ENCODE assay signal across 34 cellular contexts in the genomic region with DNA sequence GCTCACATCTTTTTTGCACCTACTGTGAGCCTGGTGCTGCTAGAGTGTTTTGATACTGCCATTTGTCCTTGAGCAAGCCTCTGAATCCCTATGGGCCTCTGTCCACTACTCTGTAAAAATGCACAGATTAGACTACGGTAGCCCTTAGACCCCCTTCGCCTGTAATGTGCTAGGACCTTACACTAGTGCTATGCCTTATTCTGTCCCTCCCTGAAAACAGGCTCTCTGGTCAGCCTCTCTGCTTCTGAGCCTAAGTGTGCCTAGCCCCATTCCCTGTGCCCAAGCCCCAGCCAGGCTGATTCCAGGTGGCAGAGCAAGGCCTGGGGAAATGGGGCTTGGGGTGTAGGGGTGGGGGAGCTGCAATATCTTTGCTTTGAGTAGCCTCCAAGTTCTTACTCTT. TPM values are rescaled to one million over a fixed set of nuclear protein-coding genes. Genes with fewer than 3 reads are reported as not detected.
A peak's percentile ranks its signal among the peaks of the same experiment; 100 is the strongest.
DNase-seq lines count a peak whose midpoint lies in the region; ATAC-seq and TF ChIP-seq lines count a peak whose summit lies in the region.
"Had no signal": no experiment of that assay in that cellular context is flagged by ENCODE, and none has a peak within 500 bp of the region (broad histone marks: within the 10 kb centered on the region; RNA-seq: fewer than 3 reads in every experiment).

No MANE protein-coding gene starts in this region.

- TF ChIP-seq CTCF in Panc1 (IDR thresholded peaks at IDR 0.05) = no peak
- no peak for TF ChIP-seq CTCF in foreskin keratinocyte (conservative IDR thresholded peaks at IDR 0.05)

- no peak for DNase-seq in activated naive CD4-positive, alpha-beta T cell treated with anti-CD3 and anti-CD28 coated beads, Interleukin-2, amount 50 U/mL, for 72 hours (ENCODE audit: low spot score in 2 of 2)
- DNase-seq in activated naive CD4-positive, alpha-beta T cell treated with anti-CD3 and anti-CD28 coated beads, Interleukin-2, amount 10 ng/mL, durations not matched to agents 7 days and 5 days = no peak
- DNase-seq in Panc1 (ENCODE audit: low read depth, low spot score) = no peak
- no peak for DNase-seq in caudate nucleus (lab: John Stamatoyannopoulos, UW)
- DNase-seq in naive thymus-derived CD8-positive, alpha-beta T cell = no peak
- no peak for DNase-seq in foreskin keratinocyte
- DNase-seq: ACHN; activated CD4-positive, alpha-beta T cell treated with anti-CD3 and anti-CD28 coated beads, Interleukin-2, amount 10 ng/mL, durations not matched to agents 7 days and 5 days; activated naive CD8-positive, alpha-beta T cell treated with anti-CD3 and anti-CD28 coated beads for 36 hours; aorta; Caco-2; DMS79; left cardiac atrium; mammary epithelial cell; NCI-H1436 treated with DMSO at 0.1 percent for 48 hours; NCI-H2107; NCI-H446; NCI-H774; right lobe of liver; stimulated activated CD4-positive, alpha-beta T cell treated with anti-CD3 and anti-CD28 coated beads, Interleukin-12 subunit alpha, Interleukin-12 subunit beta, amount 100 ng/mL, for 4 hours; stimulated activated CD4-positive, alpha-beta T cell treated with anti-CD3 and anti-CD28 coated beads, Interleukin-4, amount 100 ng/mL, for 1 hour; stimulated activated naive CD4-positive, alpha-beta T cell; T-helper 9 cell; WERI-Rb-1 had no signal

- peaks cover 6% of the 10 kb centered on the region for H3K4me1 Mint-ChIP-seq in activated naive CD4-positive, alpha-beta T cell treated with anti-CD3 and anti-CD28 coated beads, Interleukin-2, amount 10 ng/mL, durations not matched to agents 7 days and 5 days
- peaks cover 0 to 33% (median 23%) of the 10 kb centered on the region in 4 donors for H3K4me1 Mint-ChIP-seq in naive thymus-derived CD8-positive, alpha-beta T cell

- peak; percentile 28 to 48 for ATAC-seq in activated naive CD4-positive, alpha-beta T cell treated with anti-CD3 and anti-CD28 coated beads, Interleukin-2, amount 50 U/mL, for 72 hours
- ATAC-seq in Panc1 (peak; percentile 50; the same call in 1 of the 2 replicates), HG03139 (IDR thresholded peaks at IDR 0.05; ENCODE audit: unreplicated experiment) (no peak), foreskin keratinocyte (no peak)
- ATAC-seq in naive thymus-derived CD8-positive, alpha-beta T cell = no peak
- ATAC-seq: gastroesophageal sphincter, left cardiac atrium had no signal

- CTCF ChIA-PET in activated naive CD4-positive, alpha-beta T cell treated with anti-CD3 and anti-CD28 coated beads, Interleukin-2, amount 10 ng/mL, durations not matched to agents 7 days and 5 days (lab: Charles Lee) = interaction anchor here (1.5 kb wide), 1 partner anchor 323 kb away, joined by 6 read pairs; no protein-coding TSS in a partner anchor
- CTCF ChIA-PET in Panc1 (lab: Charles Lee) = no interaction called here

- POLR2A ChIA-PET in Panc1 (lab: Charles Lee) = no interaction called here
- POLR2A ChIA-PET in naive thymus-derived CD8-positive, alpha-beta T cell (lab: Charles Lee) = interaction anchor here (0.7 to 1.6 kb wide), 7 partner anchors 9 to 1893 kb away, joined by 3 to 7 read pairs (median 3); no protein-coding TSS in a partner anchor

- H3K4me3 ChIP-seq in Panc1 (ENCODE audit: low read depth in 2 of 2, low read length in 2 of 2) = no peak overlapping the region
- H3K4me3 ChIP-seq in ectodermal cell (ENCODE audit: insufficient read depth, low read depth, low read length) = no peak overlapping the region
- H3K4me3 ChIP-seq: cardiac muscle cell, gastroesophageal sphincter, hepatocyte, right lobe of liver, thoracic aorta had no signal

- H3K36me3 ChIP-seq in Panc1 (ENCODE audit: control insufficient read depth, insufficient read depth, low read length) (peaks cover 11% of the 10 kb centered on the region), ectodermal cell (ENCODE audit: control insufficient read depth, insufficient read depth, low read length) (no peaks in the 10 kb centered on the region)
- H3K36me3 ChIP-seq: right lobe of liver, thoracic aorta, WERI-Rb-1 had no signal

- H3K4me1 ChIP-seq in Panc1 (ENCODE audit: control insufficient read depth, insufficient read depth, low read length) = no peaks in the 10 kb centered on the region
- H3K4me1 ChIP-seq in ectodermal cell (ENCODE audit: control insufficient read depth, insufficient read depth, low read length) = no peaks in the 10 kb centered on the region
- H3K4me1 ChIP-seq in foreskin keratinocyte = no peaks in the 10 kb centered on the region
- H3K4me1 ChIP-seq: Caco-2 had no signal

- H3K27ac ChIP-seq in Panc1 (ENCODE audit: low read length) (no peak overlapping the region), ectodermal cell (ENCODE audit: insufficient read depth, low read depth, low read length, poor library complexity, severe bottlenecking) (peak overlapping the region; percentile 1), caudate nucleus (ENCODE audit: low read depth, low read length) (no peak overlapping the region), foreskin keratinocyte (no peak overlapping the region)
- H3K27ac ChIP-seq: cardiac muscle cell, gastroesophageal sphincter, hepatocyte, neutrophil, right lobe of liver, thoracic aorta, WERI-Rb-1 had no signal

- no peaks in the 10 kb centered on the region for H3K27me3 ChIP-seq in Panc1 (ENCODE audit: control insufficient read depth, insufficient read depth, low read length)
- H3K27me3 ChIP-seq in ectodermal cell (ENCODE audit: control insufficient read depth, insufficient read depth, low read length, poor library complexity, severe bottlenecking) = no peaks in the 10 kb centered on the region
- no peaks in the 10 kb centered on the region for H3K27me3 ChIP-seq in foreskin keratinocyte
- H3K27me3 ChIP-seq: cardiac muscle cell, gastroesophageal sphincter, hepatocyte, neutrophil, right lobe of liver had no signal

- WGBS in ectodermal cell, 2 experiments = 89 to 94% methylated on average over 2 of the region's 2 CpGs

- peak overlapping the region in 1 of 2 donors; percentile 6 for H3K27ac Mint-ChIP-seq in activated naive CD4-positive, alpha-beta T cell treated with anti-CD3 and anti-CD28 coated beads, Interleukin-2, amount 50 U/mL, for 72 hours
- no peak overlapping the region for H3K27ac Mint-ChIP-seq in activated naive CD4-positive, alpha-beta T cell treated with anti-CD3 and anti-CD28 coated beads, Interleukin-2, amount 10 ng/mL, durations not matched to agents 7 days and 5 days
- H3K27ac Mint-ChIP-seq in naive thymus-derived CD8-positive, alpha-beta T cell = peak overlapping the region in 5 of 10 donors; percentile 19 to 77 (median 69)
- H3K27ac Mint-ChIP-seq: activated CD4-positive, alpha-beta T cell treated with anti-CD3 and anti-CD28 coated beads, Interleukin-2, amount 10 ng/mL, durations not matched to agents 7 days and 5 days; activated naive CD8-positive, alpha-beta T cell treated with anti-CD3 and anti-CD28 coated beads for 36 hours; progenitor cell of endocrine pancreas had no signal

- intact Hi-C loops in Panc1 (cut with micrococcal nuclease; ENCODE audit: unreplicated experiment) = no loop called here

- in situ Hi-C loops in Panc1 (cut with HindIII; ENCODE audit: low pct_unique_long_range_greater_than_20kb, low sequenced_read_pairs) = no loop called here

- peaks cover 0 to 5% of the 10 kb centered on the region in 2 donors for H3K36me3 Mint-ChIP-seq in activated naive CD4-positive, alpha-beta T cell treated with anti-CD3 and anti-CD28 coated beads, Interleukin-2, amount 50 U/mL, for 72 hours
- H3K36me3 Mint-ChIP-seq in activated naive CD4-positive, alpha-beta T cell treated with anti-CD3 and anti-CD28 coated beads, Interleukin-2, amount 10 ng/mL, durations not matched to agents 7 days and 5 days = peaks cover 22% of the 10 kb centered on the region
- peaks cover 0 to 28% (median 4%) of the 10 kb centered on the region in 3 donors for H3K36me3 Mint-ChIP-seq in naive thymus-derived CD8-positive, alpha-beta T cell

- no peaks in the 10 kb centered on the region for H3K27me3 Mint-ChIP-seq in activated naive CD4-positive, alpha-beta T cell treated with anti-CD3 and anti-CD28 coated beads, Interleukin-2, amount 10 ng/mL, durations not matched to agents 7 days and 5 days
- H3K27me3 Mint-ChIP-seq in naive thymus-derived CD8-positive, alpha-beta T cell = no peaks in the 10 kb centered on the region
- H3K27me3 Mint-ChIP-seq: activated CD4-positive, alpha-beta T cell treated with anti-CD3 and anti-CD28 coated beads, Interleukin-2, amount 10 ng/mL, durations not matched to agents 7 days and 5 days; activated naive CD8-positive, alpha-beta T cell treated with anti-CD3 and anti-CD28 coated beads for 36 hours; progenitor cell of endocrine pancreas had no signal

- H3K4me3 Mint-ChIP-seq in activated naive CD4-positive, alpha-beta T cell treated with anti-CD3 and anti-CD28 coated beads, Interleukin-2, amount 10 ng/mL, durations not matched to agents 7 days and 5 days = no peak overlapping the region
- H3K4me3 Mint-ChIP-seq in naive thymus-derived CD8-positive, alpha-beta T cell = no peak overlapping the region
- H3K4me3 Mint-ChIP-seq: activated CD4-positive, alpha-beta T cell treated with anti-CD3 and anti-CD28 coated beads, Interleukin-2, amount 10 ng/mL, durations not matched to agents 7 days and 5 days; activated naive CD8-positive, alpha-beta T cell treated with anti-CD3 and anti-CD28 coated beads for 36 hours had no signal

- no TSS peak for BruUV-seq in Panc1 (replicated peaks; lab: Mats Ljungman, UMichigan)

- no peaks in the 10 kb centered on the region for H3K9me3 Mint-ChIP-seq in activated naive CD4-positive, alpha-beta T cell treated with anti-CD3 and anti-CD28 coated beads, Interleukin-2, amount 50 U/mL, for 72 hours
- no peaks in the 10 kb centered on the region for H3K9me3 Mint-ChIP-seq in activated naive CD4-positive, alpha-beta T cell treated with anti-CD3 and anti-CD28 coated beads, Interleukin-2, amount 10 ng/mL, durations not matched to agents 7 days and 5 days
- no peaks in the 10 kb centered on the region for H3K9me3 Mint-ChIP-seq in naive thymus-derived CD8-positive, alpha-beta T cell
- H3K9me3 Mint-ChIP-seq: activated CD4-positive, alpha-beta T cell treated with anti-CD3 and anti-CD28 coated beads, Interleukin-2, amount 10 ng/mL, durations not matched to agents 7 days and 5 days; activated naive CD8-positive, alpha-beta T cell treated with anti-CD3 and anti-CD28 coated beads for 36 hours had no signal

- H3K9me3 ChIP-seq in Panc1 (ENCODE audit: control insufficient read depth, insufficient read depth, low read depth, low read length) (no peaks in the 10 kb centered on the region), ectodermal cell (ENCODE audit: control insufficient read depth, low read length) (no peaks in the 10 kb centered on the region)
- H3K9me3 ChIP-seq: Caco-2, gastroesophageal sphincter, neutrophil, right lobe of liver, thoracic aorta had no signal

RNA-seq across cellular contexts. Expression of gene HMGB1, which starts 10.7 kb away (rescaled TPM):
- 100 to 1,000 TPM; 418 to 551 TPM for total RNA-seq in activated naive CD4-positive, alpha-beta T cell treated with anti-CD3 and anti-CD28 coated beads, Interleukin-2, amount 50 U/mL, for 72 hours
- total RNA-seq in Panc1 (2021; ENCODE audit: unreplicated experiment) = 386 TPM
- polyA plus RNA-seq in Panc1 (2012; ENCODE audit: insufficient read length) = 255 TPM
- polyA plus RNA-seq in ectodermal cell (2013, experiment 1 of 4) = 984 TPM
- polyA plus RNA-seq in ectodermal cell (2013, experiment 2 of 4) = 902 TPM
- polyA plus RNA-seq in ectodermal cell (2013, experiment 3 of 4) = 870 TPM
- polyA plus RNA-seq in ectodermal cell (2013, experiment 4 of 4) = 919 TPM
- total RNA-seq in naive thymus-derived CD8-positive, alpha-beta T cell = 100 to 1,000 TPM; 363 to 385 TPM
- 100 to 1,000 TPM; 468 to 703 (median 554) TPM for polyA plus RNA-seq in naive thymus-derived CD8-positive, alpha-beta T cell
- total RNA-seq in foreskin keratinocyte = 501 and 571 TPM in 2 replicates
- 415 and 516 TPM in 2 replicates for polyA plus RNA-seq in foreskin keratinocyte

RNA-seq across cellular contexts. Expression of gene UBE2L5, which starts 32.7 kb away (rescaled TPM):
- total RNA-seq in activated naive CD4-positive, alpha-beta T cell treated with anti-CD3 and anti-CD28 coated beads, Interleukin-2, amount 50 U/mL, for 72 hours = under 1 TPM in 1 of 2 donors, not detected in 1; 0.25 TPM
- total RNA-seq in Panc1 (2021; ENCODE audit: unreplicated experiment) = not detected
- polyA plus RNA-seq in Panc1 (2012; ENCODE audit: insufficient read length) = 0.76 TPM
- not detected for polyA plus RNA-seq in ectodermal cell (2013, experiment 1 of 4)
- polyA plus RNA-seq in ectodermal cell (2013, experiment 2 of 4) = not detected
- polyA plus RNA-seq in ectodermal cell (2013, experiment 3 of 4) = not detected
- polyA plus RNA-seq in ectodermal cell (2013, experiment 4 of 4) = not detected
- not detected for total RNA-seq in naive thymus-derived CD8-positive, alpha-beta T cell
- polyA plus RNA-seq in naive thymus-derived CD8-positive, alpha-beta T cell = not detected
- not detected in 2 replicates for total RNA-seq in foreskin keratinocyte
- polyA plus RNA-seq in foreskin keratinocyte = not detected in 2 replicates
- total RNA-seq: activated naive CD8-positive, alpha-beta T cell treated with anti-CD3 and anti-CD28 coated beads for 36 hours; Caco-2; dermis microvascular lymphatic vessel endothelial cell; hepatocyte; left cardiac atrium; mammary epithelial cell; progenitor cell of endocrine pancreas; right lobe of liver had no signal
- polyA plus RNA-seq: BJ, cardiac muscle cell, hepatocyte, mammary epithelial cell had no signal

Comparison
In these comparisons a context has a peak if more than half of its experiments do, and no peak if none do; other contexts are left out.
1. ATAC-seq: peak in activated naive CD4-positive, alpha-beta T cell treated with anti-CD3 and anti-CD28 coated beads, Interleukin-2, amount 50 U/mL, for 72 hours (2 of 2) and Panc1 (single experiment); none in HG03139 (single experiment), naive thymus-derived CD8-positive, alpha-beta T cell (0 of 2) and foreskin keratinocyte (single experiment).